In genomic region chr7:73717991-73718405, GRCh38 we compare ENCODE assay signal across 8 cellular contexts. TPM values are rescaled to one million over a fixed set of nuclear protein-coding genes. Genes with fewer than 3 reads are reported as not detected.
DNase-seq lines count a peak whose midpoint lies in the region; ATAC-seq and TF ChIP-seq lines count a peak whose summit lies in the region.

No MANE protein-coding gene starts in this region.

- H3K9me3 ChIP-seq in testis = no peaks in the 10 kb centered on the region

- no peak for TF ChIP-seq POLR2A in testis (IDR thresholded peaks at IDR 0.05)

- H3K4me1 ChIP-seq in testis = peaks cover 25% of the 10 kb centered on the region

- TF ChIP-seq CTCF in fibroblast of the aortic adventitia (IDR thresholded peaks at IDR 0.05; ENCODE audit: insufficient read depth, low read length) (no peak), testis (IDR thresholded peaks at IDR 0.05) (no peak)

- no peaks in the 10 kb centered on the region for H3K27me3 ChIP-seq in testis

- DNase-seq in Daoy (ENCODE audit: low read depth) (peak; percentile 100), NOMO-1 treated with dmso at 0.1 percent for 144 hours (lab: John Stamatoyannopoulos, UW; ENCODE audit: unreplicated experiment) (peak; percentile 98), activated T-cell treated with anti-CD3 and anti-CD28 coated beads for 24 hours (ENCODE audit: low read depth) (peak; percentile 73), fibroblast of the aortic adventitia (ENCODE audit: low read depth) (peak; percentile 67), testis (no peak)
- peak; percentile 45 to 55 (median 54) for DNase-seq in stimulated activated CD4-positive, alpha-beta T cell treated with anti-CD3 and anti-CD28 coated beads, TNF-alpha, amount 100 ng/mL, for 1 hour (ENCODE audit: low read depth in 3 of 3, low spot score in 1 of 3)

- ATAC-seq in GM19395 (IDR thresholded peaks at IDR 0.05; ENCODE audit: unreplicated experiment) (no peak), HG02642 (IDR thresholded peaks at IDR 0.05; ENCODE audit: poor library complexity, unreplicated experiment) (no peak)

- peak overlapping the region; percentile 80 for H3K4me3 ChIP-seq in fibroblast of the aortic adventitia (ENCODE audit: low read depth, low read length)
- no peak overlapping the region for H3K4me3 ChIP-seq in testis

- no peaks in the 10 kb centered on the region for H3K36me3 ChIP-seq in testis (ENCODE audit: low read depth, missing control alignments)

- H3K27ac ChIP-seq in testis = no peak overlapping the region

- WGBS in testis, 2 donors = 55 to 72% methylated on average over 9 to 10 of the region's 10 CpGs

- intact Hi-C loops in testis (cut with DNase I; ENCODE audit: low total_unique reads) = no loop called here

RNA-seq across cellular contexts. Expression of gene STX1A, which starts 1.5 kb away (rescaled TPM):
- total RNA-seq in Daoy (2014; rRNA removed; shearing (Covaris generic)) = 65.7 and 133 TPM in 2 replicates
- 3.6 and 27.9 TPM in 2 replicates for total RNA-seq in fibroblast of the aortic adventitia (ENCODE audit: low replicate concordance)
- total RNA-seq in testis = 10 to 100 TPM; 24.7 to 28.2 TPM
- polyA plus RNA-seq in testis (ENCODE audit: insufficient read depth, low read depth, low replicate concordance) = 13.2 TPM

RNA-seq across cellular contexts. Expression of gene ABHD11, which starts 20.6 kb away (rescaled TPM):
- 24.2 and 30.0 TPM in 2 replicates for total RNA-seq in Daoy (2014; rRNA removed; shearing (Covaris generic))
- 5.0 and 14.8 TPM in 2 replicates for total RNA-seq in fibroblast of the aortic adventitia (ENCODE audit: low replicate concordance)
- total RNA-seq in testis = 10 to 100 TPM; 29.0 to 33.1 TPM
- 21.6 TPM for polyA plus RNA-seq in testis (ENCODE audit: insufficient read depth, low read depth, low replicate concordance)

RNA-seq across cellular contexts. Expression of gene BUD23, which starts 34.6 kb away (rescaled TPM):
- total RNA-seq in Daoy (2014; rRNA removed; shearing (Covaris generic)) = 160 and 173 TPM in 2 replicates
- 28.6 and 69.4 TPM in 2 replicates for total RNA-seq in fibroblast of the aortic adventitia (ENCODE audit: low replicate concordance)
- total RNA-seq in testis = 100 to 1,000 TPM; 241 to 252 TPM
- 231 TPM for polyA plus RNA-seq in testis (ENCODE audit: insufficient read depth, low read depth, low replicate concordance)

RNA-seq across cellular contexts. Expression of gene DNAJC30, which starts 34.7 kb away (rescaled TPM):
- 0.06 and 1.0 TPM in 2 replicates for total RNA-seq in Daoy (2014; rRNA removed; shearing (Covaris generic))
- total RNA-seq in fibroblast of the aortic adventitia (ENCODE audit: low replicate concordance) = 1.9 and 3.4 TPM in 2 replicates
- total RNA-seq in testis = 10 to 100 TPM; 19.7 to 25.0 TPM
- polyA plus RNA-seq in testis (ENCODE audit: insufficient read depth, low read depth, low replicate concordance) = 27.7 TPM

RNA-seq across cellular contexts. Expression of gene VPS37D, which starts 50.4 kb away (rescaled TPM):
- 3.7 and 4.6 TPM in 2 replicates for total RNA-seq in Daoy (2014; rRNA removed; shearing (Covaris generic))
- total RNA-seq in fibroblast of the aortic adventitia (ENCODE audit: low replicate concordance) (1.9 and 31.2 TPM in 2 replicates), testis (10 to 100 TPM; 15.0 to 24.8 TPM)
- 10.3 TPM for polyA plus RNA-seq in testis (ENCODE audit: insufficient read depth, low read depth, low replicate concordance)
